In the genomic region with DNA sequence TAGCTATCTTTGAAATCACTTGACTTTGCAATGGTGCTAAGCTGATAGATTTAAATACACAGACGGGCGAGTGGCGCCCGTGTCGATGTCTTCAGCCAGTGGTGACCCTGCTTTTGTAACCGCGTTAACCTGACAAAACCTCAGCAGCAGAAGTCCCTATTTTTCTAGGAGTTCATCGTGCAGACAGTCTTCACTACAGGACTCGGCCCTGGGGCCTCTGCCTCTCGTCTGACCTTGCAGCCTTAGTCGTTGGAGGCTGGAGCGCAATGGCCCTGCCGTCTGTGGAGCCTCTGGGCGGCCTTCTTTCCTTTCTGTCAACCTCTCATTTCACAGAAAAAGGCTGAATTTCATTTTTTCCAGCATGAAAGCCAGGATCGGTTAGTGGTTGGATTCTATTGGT, we compare ENCODE assay signal across 1 cellular context.
TF ChIP-seq lines count a peak whose summit lies in the region.

No MANE protein-coding gene starts in this region.

TF ChIP-seq in GM23338, 12 proteins besides CTCF, POLR2A, EP300 and RAD21 (continued from another document):
- TF ChIP-seq, protein P1, sequence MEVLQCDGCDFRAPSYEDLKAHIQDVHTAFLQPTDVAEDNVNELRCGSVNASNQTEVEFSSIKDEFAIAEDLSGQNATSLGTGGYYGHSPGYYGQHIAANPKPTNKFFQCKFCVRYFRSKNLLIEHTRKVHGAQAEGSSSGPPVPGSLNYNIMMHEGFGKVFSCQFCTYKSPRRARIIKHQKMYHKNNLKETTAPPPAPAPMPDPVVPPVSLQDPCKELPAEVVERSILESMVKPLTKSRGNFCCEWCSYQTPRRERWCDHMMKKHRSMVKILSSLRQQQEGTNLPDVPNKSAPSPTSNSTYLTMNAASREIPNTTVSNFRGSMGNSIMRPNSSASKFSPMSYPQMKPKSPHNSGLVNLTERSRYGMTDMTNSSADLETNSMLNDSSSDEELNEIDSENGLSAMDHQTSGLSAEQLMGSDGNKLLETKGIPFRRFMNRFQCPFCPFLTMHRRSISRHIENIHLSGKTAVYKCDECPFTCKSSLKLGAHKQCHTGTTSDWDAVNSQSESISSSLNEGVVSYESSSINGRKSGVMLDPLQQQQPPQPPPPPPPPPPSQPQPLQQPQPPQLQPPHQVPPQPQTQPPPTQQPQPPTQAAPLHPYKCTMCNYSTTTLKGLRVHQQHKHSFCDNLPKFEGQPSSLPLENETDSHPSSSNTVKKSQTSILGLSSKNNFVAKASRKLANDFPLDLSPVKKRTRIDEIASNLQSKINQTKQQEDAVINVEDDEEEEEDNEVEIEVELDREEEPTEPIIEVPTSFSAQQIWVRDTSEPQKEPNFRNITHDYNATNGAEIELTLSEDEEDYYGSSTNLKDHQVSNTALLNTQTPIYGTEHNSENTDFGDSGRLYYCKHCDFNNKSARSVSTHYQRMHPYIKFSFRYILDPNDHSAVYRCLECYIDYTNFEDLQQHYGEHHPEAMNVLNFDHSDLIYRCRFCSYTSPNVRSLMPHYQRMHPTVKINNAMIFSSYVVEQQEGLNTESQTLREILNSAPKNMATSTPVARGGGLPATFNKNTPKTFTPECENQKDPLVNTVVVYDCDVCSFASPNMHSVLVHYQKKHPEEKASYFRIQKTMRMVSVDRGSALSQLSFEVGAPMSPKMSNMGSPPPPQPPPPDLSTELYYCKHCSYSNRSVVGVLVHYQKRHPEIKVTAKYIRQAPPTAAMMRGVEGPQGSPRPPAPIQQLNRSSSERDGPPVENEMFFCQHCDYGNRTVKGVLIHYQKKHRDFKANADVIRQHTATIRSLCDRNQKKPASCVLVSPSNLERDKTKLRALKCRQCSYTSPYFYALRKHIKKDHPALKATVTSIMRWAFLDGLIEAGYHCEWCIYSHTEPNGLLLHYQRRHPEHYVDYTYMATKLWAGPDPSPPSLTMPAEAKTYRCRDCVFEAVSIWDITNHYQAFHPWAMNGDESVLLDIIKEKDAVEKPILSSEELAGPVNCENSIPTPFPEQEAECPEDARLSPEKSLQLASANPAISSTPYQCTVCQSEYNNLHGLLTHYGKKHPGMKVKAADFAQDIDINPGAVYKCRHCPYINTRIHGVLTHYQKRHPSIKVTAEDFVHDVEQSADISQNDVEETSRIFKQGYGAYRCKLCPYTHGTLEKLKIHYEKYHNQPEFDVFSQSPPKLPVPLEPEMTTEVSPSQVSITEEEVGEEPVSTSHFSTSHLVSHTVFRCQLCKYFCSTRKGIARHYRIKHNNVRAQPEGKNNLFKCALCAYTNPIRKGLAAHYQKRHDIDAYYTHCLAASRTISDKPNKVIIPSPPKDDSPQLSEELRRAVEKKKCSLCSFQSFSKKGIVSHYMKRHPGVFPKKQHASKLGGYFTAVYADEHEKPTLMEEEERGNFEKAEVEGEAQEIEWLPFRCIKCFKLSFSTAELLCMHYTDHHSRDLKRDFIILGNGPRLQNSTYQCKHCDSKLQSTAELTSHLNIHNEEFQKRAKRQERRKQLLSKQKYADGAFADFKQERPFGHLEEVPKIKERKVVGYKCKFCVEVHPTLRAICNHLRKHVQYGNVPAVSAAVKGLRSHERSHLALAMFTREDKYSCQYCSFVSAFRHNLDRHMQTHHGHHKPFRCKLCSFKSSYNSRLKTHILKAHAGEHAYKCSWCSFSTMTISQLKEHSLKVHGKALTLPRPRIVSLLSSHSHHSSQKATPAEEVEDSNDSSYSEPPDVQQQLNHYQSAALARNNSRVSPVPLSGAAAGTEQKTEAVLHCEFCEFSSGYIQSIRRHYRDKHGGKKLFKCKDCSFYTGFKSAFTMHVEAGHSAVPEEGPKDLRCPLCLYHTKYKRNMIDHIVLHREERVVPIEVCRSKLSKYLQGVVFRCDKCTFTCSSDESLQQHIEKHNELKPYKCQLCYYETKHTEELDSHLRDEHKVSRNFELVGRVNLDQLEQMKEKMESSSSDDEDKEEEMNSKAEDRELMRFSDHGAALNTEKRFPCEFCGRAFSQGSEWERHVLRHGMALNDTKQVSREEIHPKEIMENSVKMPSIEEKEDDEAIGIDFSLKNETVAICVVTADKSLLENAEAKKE (CRISPR knock-in tag; IDR thresholded peaks at IDR 0.05) = no peak
- TF ChIP-seq EZH2 (IDR thresholded peaks at IDR 0.05; ENCODE audit: low read depth, unreplicated experiment) = no peak
TF ChIP-seq in GM23338: peak in this region for 0.
